In genomic region chr2:42492691-42493467, GRCh38 we compare ENCODE assay signal across 1 cellular context.
TF ChIP-seq lines count a peak whose summit lies in the region.

No MANE protein-coding gene starts in this region.

TF ChIP-seq in HEK293, 187 proteins besides CTCF, POLR2A, EP300 and RAD21 (continued from another document):
- no peak; the same call in 1 of the 2 replicates for TF ChIP-seq PATZ1 (tag by site-specific recombination; IDR thresholded peaks at IDR 0.05)
- TF ChIP-seq ZNF792 (tag by site-specific recombination; IDR thresholded peaks at IDR 0.05) = no peak
- peak; percentile 28; the same call in 1 of the 2 replicates for TF ChIP-seq ZNF341 (tag by site-specific recombination; IDR thresholded peaks at IDR 0.05; ENCODE audit: low read depth)
- TF ChIP-seq MEIS1 (CRISPR knock-in tag; IDR thresholded peaks at IDR 0.05; ENCODE audit: borderline replicate concordance) = no peak
- no peak for TF ChIP-seq ZNF302 (tag by site-specific recombination; IDR thresholded peaks at IDR 0.05; ENCODE audit: low read depth)
- TF ChIP-seq PRDM1 (tag by site-specific recombination; IDR thresholded peaks at IDR 0.05) = no peak
- TF ChIP-seq GLIS1 (tag by site-specific recombination; IDR thresholded peaks at IDR 0.05) = no peak
- TF ChIP-seq SALL2 (tag by site-specific recombination; IDR thresholded peaks at IDR 0.05; ENCODE audit: borderline replicate concordance) = no peak
- no peak for TF ChIP-seq INSM2 (tag by site-specific recombination; IDR thresholded peaks at IDR 0.05)
- no peak for TF ChIP-seq SCRT1 (tag by site-specific recombination; IDR thresholded peaks at IDR 0.05; ENCODE audit: borderline replicate concordance)
- no peak for TF ChIP-seq ZSCAN16 (tag by site-specific recombination; IDR thresholded peaks at IDR 0.05)
- TF ChIP-seq ZNF19 (tag by site-specific recombination; IDR thresholded peaks at IDR 0.05; ENCODE audit: low read depth) = no peak
- TF ChIP-seq ZNF660 (tag by site-specific recombination; IDR thresholded peaks at IDR 0.05) = no peak
- no peak for TF ChIP-seq ATF2 (tag by site-specific recombination; IDR thresholded peaks at IDR 0.05; ENCODE audit: low read depth)
- TF ChIP-seq ZBTB17 (tag by site-specific recombination; IDR thresholded peaks at IDR 0.05) = no peak
- TF ChIP-seq ZNF398 (tag by site-specific recombination; IDR thresholded peaks at IDR 0.05) = no peak
- no peak for TF ChIP-seq ZNF555 (tag by site-specific recombination; conservative IDR thresholded peaks at IDR 0.05)
